In the genomic region with DNA sequence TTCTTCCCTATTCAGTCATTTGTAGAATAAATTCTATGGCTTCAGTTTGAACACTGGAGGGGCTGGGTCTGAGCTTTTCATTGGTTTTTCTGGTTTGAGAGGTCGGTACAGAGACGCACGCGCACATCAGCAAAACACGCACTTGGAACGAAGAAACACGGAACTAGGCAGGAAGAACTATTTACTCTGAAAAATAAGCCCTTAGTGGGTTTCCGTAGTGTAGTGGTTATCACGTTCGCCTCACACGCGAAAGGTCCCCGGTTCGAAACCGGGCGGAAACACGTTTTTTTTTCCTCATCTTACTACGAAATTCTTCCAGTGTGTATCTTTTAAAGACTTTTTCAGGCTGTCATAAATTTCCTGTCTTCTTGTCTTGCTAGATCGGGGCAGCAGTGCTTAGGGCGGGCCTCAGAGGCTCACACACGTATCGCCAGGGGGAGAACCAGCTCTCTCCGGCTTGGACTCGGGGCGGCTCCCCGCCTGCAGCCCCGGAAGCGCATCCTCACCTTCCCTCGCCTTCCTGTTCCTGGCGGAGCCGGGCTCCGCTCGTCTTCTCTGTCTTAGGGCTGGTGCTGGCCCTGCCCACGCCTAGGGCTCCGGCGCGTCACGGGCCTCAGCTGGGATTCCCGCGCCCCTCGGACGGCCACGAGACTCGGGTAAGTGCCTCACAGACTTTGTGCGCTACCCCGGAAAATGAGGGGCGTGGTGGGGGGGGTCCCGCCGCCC, we compare ENCODE assay signal across 8 cellular contexts. TPM values are rescaled to one million over a fixed set of nuclear protein-coding genes. Genes with fewer than 3 reads are reported as not detected.
DNase-seq lines count a peak whose midpoint lies in the region; ATAC-seq and TF ChIP-seq lines count a peak whose summit lies in the region.

TSS of gene HMGN4 (plus strand) at position 521 of the 726 bp plus-strand sequence. CDS start 6,841 bp downstream, outside the sequence.

- H3K4me3 ChIP-seq in aorta (ENCODE audit: low read length in 2 of 2), result peak within 1 kb of the TSS; percentile 73 to 79

- ATAC-seq in HG02885 (IDR thresholded peaks at IDR 0.05; ENCODE audit: poor library complexity, unreplicated experiment) (peak; percentile 63), T-helper 17 cell (peak; percentile 73), left ventricle myocardium superior (peak; percentile 88), aorta (ENCODE audit: low FRiP score) (peak; percentile 94)

- H3K9me3 ChIP-seq in T-helper 17 cell (ENCODE audit: control insufficient read depth, low read length, poor library complexity, severe bottlenecking) (no peaks in the 10 kb centered on the region), aorta (ENCODE audit: control insufficient read depth, low read length) (no peaks in the 10 kb centered on the region)

- H3K4me1 ChIP-seq in aorta (ENCODE audit: control insufficient read depth in 1 of 2, insufficient read depth in 2 of 2, low read length in 2 of 2), result peaks cover 2 to 3% of the 10 kb centered on the region in 2 donors

- intact Hi-C loops in left ventricle myocardium superior (cut with micrococcal nuclease) (no loop called here), aorta (cut with DNase I) (loop anchor here (1.0 to 2.0 kb wide), 4 partner anchors 15 to 30 kb away; no protein-coding TSS in a partner anchor)

- WGBS in aorta, 2 donors, result 0% methylated on average over 49 of the region's 49 CpGs

- peak; percentile 80 for TF ChIP-seq POLR2A in GM15510 (IDR thresholded peaks at IDR 0.05; ENCODE audit: borderline replicate concordance, extremely low read depth, insufficient read length)

- H3K27me3 Mint-ChIP-seq in T-helper 17 cell, result no peaks in the 10 kb centered on the region

- peaks cover 5% of the 10 kb centered on the region for H3K36me3 Mint-ChIP-seq in T-helper 17 cell (ENCODE audit: low read depth)

- DNase-seq in NCI-H187 (lab: John Stamatoyannopoulos, UW), result peak; percentile 62 to 91
- DNase-seq in T-helper 17 cell, result peak; percentile 62 to 74 (median 72)
- DNase-seq in amniotic stem cell (lab: John Stamatoyannopoulos, UW), result peak; percentile 78
- peak; percentile 88 for DNase-seq in left ventricle myocardium superior
- DNase-seq in putamen (ENCODE audit: low spot score), result peak; percentile 93
- peak; percentile 88 to 91 for DNase-seq in aorta

- peak within 1 kb of the TSS; percentile 76 for H3K4me3 Mint-ChIP-seq in T-helper 17 cell

- peak within 1 kb of the TSS; percentile 83 to 87 for H3K27ac ChIP-seq in aorta (ENCODE audit: low read depth in 1 of 2, low read length in 2 of 2)

- H3K27me3 ChIP-seq in aorta (ENCODE audit: control insufficient read depth in 1 of 2, insufficient read depth in 2 of 2, low read length in 1 of 2), result no peaks in the 10 kb centered on the region

- H3K27ac Mint-ChIP-seq in T-helper 17 cell, result peak within 1 kb of the TSS; percentile 91

- H3K36me3 ChIP-seq in aorta (ENCODE audit: control insufficient read depth in 1 of 2, insufficient read depth in 2 of 2, low read length in 1 of 2), result no peaks in the 10 kb centered on the region

- peaks cover 46% of the 10 kb centered on the region for H3K4me1 Mint-ChIP-seq in T-helper 17 cell

RNA-seq across cellular contexts. Expression of gene HMGN4, which starts in this region (rescaled TPM):
- 10 to 100 TPM; 54.7 to 60.1 TPM for total RNA-seq in T-helper 17 cell
- 25.3 TPM for total RNA-seq in left ventricle myocardium superior
- 10 to 100 TPM; 48.4 to 69.0 TPM for total RNA-seq in aorta
- 10 to 100 TPM; 36.4 to 43.8 TPM for polyA plus RNA-seq in aorta

Comparison
In these comparisons a context has a peak if more than half of its experiments do, and no peak if none do; other contexts are left out.
1. Peak in every context shown above with its lines: DNase-seq, ATAC-seq, H3K4me3 ChIP-seq and H3K27ac ChIP-seq.